Comparison of ENCODE assay signal across 8 cellular contexts in the genomic region with DNA sequence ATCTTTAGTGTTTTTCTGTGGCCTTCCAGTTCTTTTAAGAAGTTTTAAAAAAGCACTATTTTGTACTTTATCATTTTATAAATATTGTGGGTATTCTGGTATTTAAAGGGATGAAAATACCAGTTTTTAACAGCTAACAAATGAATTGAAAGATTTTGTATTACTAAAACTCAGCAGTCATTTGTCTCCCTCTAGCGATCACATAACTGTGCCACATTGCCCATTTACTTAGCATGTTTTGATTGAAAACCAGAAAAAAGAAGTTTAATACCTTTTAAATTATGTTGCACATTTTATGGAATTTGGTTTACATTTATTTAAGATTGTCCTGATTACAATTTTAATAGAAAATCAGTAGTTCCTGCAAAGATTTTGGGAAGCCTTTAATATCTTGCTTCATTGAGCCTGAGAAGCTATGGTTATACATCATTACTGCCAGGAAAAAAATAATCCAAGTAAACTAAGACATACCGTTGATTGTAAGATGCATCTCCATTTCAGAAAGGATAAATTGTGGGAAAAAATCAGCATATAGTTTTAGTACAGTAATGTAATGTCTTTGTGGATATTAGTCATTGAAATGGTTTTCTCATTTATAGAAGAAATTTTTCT. TPM values are rescaled to one million over a fixed set of nuclear protein-coding genes. Genes with fewer than 3 reads are reported as not detected.
DNase-seq lines count a peak whose midpoint lies in the region; ATAC-seq and TF ChIP-seq lines count a peak whose summit lies in the region.

No MANE protein-coding gene starts in this region.

- H2BK120ac ChIP-seq in IMR-90 (ENCODE audit: low read depth, low read length), result no peak overlapping the region

- H2BK15ac ChIP-seq in IMR-90 (ENCODE audit: low read depth, low read length), result no peak overlapping the region

- no peak overlapping the region for H4K5ac ChIP-seq in IMR-90 (ENCODE audit: low read depth, low read length)

- peaks cover 7% of the 10 kb centered on the region; the same call in 1 of the 2 replicates for H4K20me1 ChIP-seq in IMR-90 (ENCODE audit: insufficient read depth, low read length)

- H3K27me3 ChIP-seq in IMR-90 (ENCODE audit: control insufficient read depth, insufficient read depth, low read length) (no peaks in the 10 kb centered on the region), body of pancreas (no peaks in the 10 kb centered on the region)

- H3K14ac ChIP-seq in IMR-90 (replicated peaks; ENCODE audit: low read depth, low read length), result no peak overlapping the region

- TF ChIP-seq CTCF in IMR-90 (conservative IDR thresholded peaks at IDR 0.05; ENCODE audit: low read depth, low read length) (peak; percentile 69), body of pancreas (IDR thresholded peaks at IDR 0.05) (peak; percentile 20 to 68 (median 55))

- H3K9ac ChIP-seq in IMR-90 (ENCODE audit: low read depth, low read length), result no peak overlapping the region

- TF ChIP-seq POLR2A in IMR-90 (IDR thresholded peaks at IDR 0.05; ENCODE audit: low read depth, low read length) (no peak), body of pancreas (IDR thresholded peaks at IDR 0.05) (no peak)

- H3K4me3 ChIP-seq in IMR-90 (ENCODE audit: insufficient read depth, low read depth, low read length), result no peak overlapping the region
- no peak overlapping the region for H3K4me3 ChIP-seq in body of pancreas

- no peak overlapping the region for H2AK5ac ChIP-seq in IMR-90 (ENCODE audit: low read depth, low read length)

- H3K18ac ChIP-seq in IMR-90 (ENCODE audit: low read depth, low read length), result no peak overlapping the region

- no peak overlapping the region for H2AFZ ChIP-seq in IMR-90 (replicated peaks; ENCODE audit: low read length, poor library complexity)

- H3K36me3 ChIP-seq in IMR-90 (ENCODE audit: control insufficient read depth, insufficient read depth, low read length) (peaks cover 5% of the 10 kb centered on the region), body of pancreas (replicated peaks in 1 of 2; ENCODE audit: insufficient read depth in 1 of 2, low read depth in 2 of 2) (peaks cover 1 to 5% of the 10 kb centered on the region in 2 donors)

- H3K9me3 ChIP-seq in IMR-90 (ENCODE audit: control insufficient read depth, insufficient read depth, low read length) (no peaks in the 10 kb centered on the region), body of pancreas (no peaks in the 10 kb centered on the region)

- H3K9me1 ChIP-seq in IMR-90 (ENCODE audit: insufficient read depth, low read length), result no peaks in the 10 kb centered on the region

- ATAC-seq in IMR-90 (ENCODE audit: low read depth) (peak; percentile 53; the same call in 1 of the 2 replicates), body of pancreas (no peak), HG02610 (IDR thresholded peaks at IDR 0.05; ENCODE audit: unreplicated experiment) (no peak)

- in situ Hi-C loops in IMR-90 (cut with MboI; ENCODE audit: low sequenced_read_pairs), result loop anchor here (10.0 to 25.0 kb wide), 2 partner anchors 237 to 570 kb away; a partner anchor contains a TSS

- H3K27ac ChIP-seq in IMR-90 (ENCODE audit: insufficient read depth, low read length) (no peak overlapping the region), body of pancreas (no peak overlapping the region)

- H3K4me1 ChIP-seq in IMR-90 (ENCODE audit: control insufficient read depth, insufficient read depth, low read length), result no peaks in the 10 kb centered on the region
- peaks cover 4% of the 10 kb centered on the region for H3K4me1 ChIP-seq in body of pancreas

- no peak overlapping the region for H2BK5ac ChIP-seq in IMR-90 (ENCODE audit: low read depth, low read length, poor library complexity, severe bottlenecking)

- H2BK20ac ChIP-seq in IMR-90 (ENCODE audit: low read depth, low read length), result no peak overlapping the region

- H2AK9ac ChIP-seq in IMR-90 (replicated peaks; ENCODE audit: low read depth, low read length, poor library complexity), result no peak overlapping the region

- H4K8ac ChIP-seq in IMR-90 (ENCODE audit: low read depth in 2 of 2, low read length in 2 of 2), result no peak overlapping the region

- dilution Hi-C loops in IMR-90 (cut with HindIII; ENCODE audit: low sequenced_read_pairs, unreplicated experiment), result no loop called here

- TF ChIP-seq RAD21 in IMR-90 (IDR thresholded peaks at IDR 0.05; ENCODE audit: low read length), result peak; percentile 74

- no peak overlapping the region for H3K4ac ChIP-seq in IMR-90 (ENCODE audit: low read depth, low read length)

- POLR2A ChIA-PET in IMR-90 (lab: Charles Lee; ENCODE audit: unreplicated experiment), result no interaction called here

- H3K4me2 ChIP-seq in IMR-90 (ENCODE audit: low read depth, low read length), result no peak overlapping the region

- CTCF ChIA-PET in IMR-90 (lab: Yijun Ruan, JAX), result interaction anchor here (0.6 to 2.4 kb wide), 15 partner anchors 8 to 582 kb away, joined by 3 to 16 read pairs (median 5); no protein-coding TSS in a partner anchor

- H3K56ac ChIP-seq in IMR-90 (ENCODE audit: extremely low read depth, insufficient read depth, low read length), result no peak overlapping the region

- no TSS peak for BruUV-seq in IMR-90 (replicated peaks; lab: Mats Ljungman, UMichigan)

- no peak overlapping the region for H4K91ac ChIP-seq in IMR-90 (ENCODE audit: insufficient read depth, low read depth, low read length)

- no peak overlapping the region for H3K23ac ChIP-seq in IMR-90 (ENCODE audit: low read depth, low read length)

- intact Hi-C loops in IMR-90 (cut with micrococcal nuclease) (loop anchor here (1.0 to 10.0 kb wide), 4 partner anchors 170 to 579 kb away; no protein-coding TSS in a partner anchor), body of pancreas (cut with DNase I) (no loop called here)

- no CpG with 5 or more reads among the region's 2 CpGs for WGBS in IMR-90 (ENCODE audit: extremely low coverage in 2 of 2, insufficient read length in 1 of 2), 2 experiments
- 22 to 28% methylated on average over 2 of the region's 2 CpGs for WGBS in body of pancreas, 2 donors

- DNase-seq in AG20443 (ENCODE audit: low spot score) (peak; percentile 25), IMR-90 (peak; percentile 58), body of pancreas (peak in 1 of 4 donors; percentile 14), lung microvascular endothelial cell (ENCODE audit: low read depth in 2 of 2) (peak; percentile 42 to 54), OCI-M2 (lab: John Stamatoyannopoulos, UW; ENCODE audit: unreplicated experiment) (no peak), GM19240 (ENCODE audit: insufficient read length, low spot score) (no peak), NCI-H2081 treated with DMSO at 0.1 percent for 48 hours (lab: John Stamatoyannopoulos, UW) (no peak)

- peaks cover 17 to 33% of the 10 kb centered on the region in 2 experiments; a peak in 3 of 4 replicates for H3K79me1 ChIP-seq in IMR-90 (ENCODE audit: low read depth in 1 of 2, low read length in 2 of 2)

TF ChIP-seq in IMR-90, 13 proteins besides CTCF, POLR2A, EP300 and RAD21:
- TF ChIP-seq SMC3 (IDR thresholded peaks at IDR 0.05; ENCODE audit: low read depth, low read length) (peak; percentile 59), MAFK (IDR thresholded peaks at IDR 0.05; ENCODE audit: low read depth, low read length) (no peak), RFX5 (IDR thresholded peaks at IDR 0.05; ENCODE audit: low read depth, low read length) (no peak), RCOR1 (IDR thresholded peaks at IDR 0.05; ENCODE audit: insufficient replicate concordance, low read length) (no peak)
- TF ChIP-seq, protein P1, sequence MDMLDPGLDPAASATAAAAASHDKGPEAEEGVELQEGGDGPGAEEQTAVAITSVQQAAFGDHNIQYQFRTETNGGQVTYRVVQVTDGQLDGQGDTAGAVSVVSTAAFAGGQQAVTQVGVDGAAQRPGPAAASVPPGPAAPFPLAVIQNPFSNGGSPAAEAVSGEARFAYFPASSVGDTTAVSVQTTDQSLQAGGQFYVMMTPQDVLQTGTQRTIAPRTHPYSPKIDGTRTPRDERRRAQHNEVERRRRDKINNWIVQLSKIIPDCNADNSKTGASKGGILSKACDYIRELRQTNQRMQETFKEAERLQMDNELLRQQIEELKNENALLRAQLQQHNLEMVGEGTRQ (IDR thresholded peaks at IDR 0.05; ENCODE audit: low read depth, low read length), result no peak

RNA-seq across cellular contexts. Expression of a gene that starts 34.9 kb away (rescaled TPM):
- total RNA-seq in IMR-90 (2012; rRNA removed) (52.7 and 68.9 TPM in 2 replicates), body of pancreas (10 to 100 TPM; 38.9 to 57.6 TPM), lung microvascular endothelial cell (47.3 and 59.3 TPM in 2 replicates)
- 46.0 and 49.0 TPM in 2 replicates for polyA plus RNA-seq in IMR-90 (2012; rRNA removed)
- 17.2 and 19.7 TPM in 2 replicates for polyA plus RNA-seq in IMR-90 (2012; cell fraction: cytosol; rRNA removed)
- 7.7 and 44.0 TPM in 2 replicates for polyA plus RNA-seq in IMR-90 (2012; cell fraction: nucleus; rRNA removed; ENCODE audit: low replicate concordance)

Comparison
In these comparisons a context has a peak if more than half of its experiments do, and no peak if none do; other contexts are left out.
1. DNase-seq: peak in AG20443 (single experiment), IMR-90 (single experiment) and lung microvascular endothelial cell (2 of 2); none in OCI-M2 (single experiment), GM19240 (single experiment) and NCI-H2081 treated with DMSO at 0.1 percent for 48 hours (single experiment).